8 cellular contexts compared by ENCODE assay signal in genomic region chr2:43877782-43878464, GRCh38. TPM values are rescaled to one million over a fixed set of nuclear protein-coding genes. Genes with fewer than 3 reads are reported as not detected.
DNase-seq lines count a peak whose midpoint lies in the region; ATAC-seq and TF ChIP-seq lines count a peak whose summit lies in the region.

No MANE protein-coding gene starts in this region.

- TF ChIP-seq EP300 in neural cell (conservative IDR thresholded peaks at IDR 0.05; ENCODE audit: poor library complexity, severe bottlenecking) = no peak

- no peaks in the 10 kb centered on the region for H3K79me2 ChIP-seq in PC-3 (ENCODE audit: low read length)
- no peaks in the 10 kb centered on the region for H3K79me2 ChIP-seq in neural cell (replicated peaks; ENCODE audit: insufficient read depth, low read length)

- intact Hi-C loops in PC-3 (cut with micrococcal nuclease) = loop anchor here (5.0 kb wide), 1 partner anchor 266 kb away; no protein-coding TSS in a partner anchor

- H3K9me2 ChIP-seq in PC-3 (replicated peaks; ENCODE audit: low read length) (no peaks in the 10 kb centered on the region), neural cell (ENCODE audit: insufficient read depth, low read length) (no peaks in the 10 kb centered on the region)

- H3K9ac ChIP-seq in PC-3 (ENCODE audit: low read length) (no peak overlapping the region), neural cell (ENCODE audit: low read length) (no peak overlapping the region)

- no peaks in the 10 kb centered on the region for H4K20me1 ChIP-seq in PC-3 (ENCODE audit: low read length)
- H4K20me1 ChIP-seq in neural cell (ENCODE audit: insufficient read depth) = no peaks in the 10 kb centered on the region

- no peaks in the 10 kb centered on the region for H3K4me1 ChIP-seq in PC-3 (ENCODE audit: insufficient read depth, low read length)

- peak; percentile 79 for TF ChIP-seq RAD21 in neural cell (conservative IDR thresholded peaks at IDR 0.05)

- H3K36me3 ChIP-seq in PC-3 (ENCODE audit: low read depth, low read length) (no peaks in the 10 kb centered on the region), neural cell (ENCODE audit: insufficient read depth, low read length) (no peaks in the 10 kb centered on the region)

- TF ChIP-seq CTCF in PC-3 (conservative IDR thresholded peaks at IDR 0.05; ENCODE audit: low read depth, low read length) (peak; percentile 94), fibroblast of mammary gland (conservative IDR thresholded peaks at IDR 0.05; ENCODE audit: control insufficient read depth, insufficient read depth, low read depth, low read length) (peak; percentile 95), neural cell (IDR thresholded peaks at IDR 0.05; ENCODE audit: poor library complexity, severe bottlenecking) (peak; percentile 76)

- no peak overlapping the region for H3K4me3 Mint-ChIP-seq in activated T-cell treated with anti-CD3 and anti-CD28 coated beads, Interleukin-2, amount 50 U/mL, for 24 hours

- H3K4me2 ChIP-seq in PC-3 (ENCODE audit: low read length) (peak overlapping the region; percentile 46), neural cell (ENCODE audit: low read length) (no peak overlapping the region)

- H3K9me3 ChIP-seq in PC-3 (ENCODE audit: low read length) (no peaks in the 10 kb centered on the region), neural cell (ENCODE audit: low read length) (peaks cover 4% of the 10 kb centered on the region)

- H2AFZ ChIP-seq in PC-3 (ENCODE audit: low read length) = no peak overlapping the region
- no peak overlapping the region for H2AFZ ChIP-seq in neural cell (ENCODE audit: low read depth, low read length)

- POLR2A ChIA-PET in PC-3 (lab: Charles Lee; ENCODE audit: unreplicated experiment) = interaction anchor here (0.6 kb wide), 1 partner anchor 891 kb away, joined by 10 read pairs; no protein-coding TSS in a partner anchor

- CTCF ChIA-PET in PC-3 (lab: Charles Lee) = interaction anchor here (0.5 to 1.0 kb wide), 3 partner anchors 148 to 368 kb away, joined by 3 to 12 read pairs (median 3); no protein-coding TSS in a partner anchor

- H3K9me3 Mint-ChIP-seq in activated T-cell treated with anti-CD3 and anti-CD28 coated beads, Interleukin-2, amount 50 U/mL, for 24 hours = no peaks in the 10 kb centered on the region

- ATAC-seq in GM19395 (IDR thresholded peaks at IDR 0.05; ENCODE audit: unreplicated experiment) = peak; percentile 72
- peak; percentile 87 for ATAC-seq in PC-3

- H3K4me1 Mint-ChIP-seq in activated T-cell treated with anti-CD3 and anti-CD28 coated beads, Interleukin-2, amount 50 U/mL, for 24 hours (ENCODE audit: low read depth) = peaks cover 5% of the 10 kb centered on the region

- H3K4me3 ChIP-seq in Jurkat, Clone E6-1 (ENCODE audit: low read length) = no peak overlapping the region
- H3K4me3 ChIP-seq in PC-3 (ENCODE audit: low read length) (no peak overlapping the region), fibroblast of mammary gland (ENCODE audit: control insufficient read depth, low read depth, low read length) (no peak overlapping the region), neural cell (ENCODE audit: low read length) (no peak overlapping the region)

- no TSS peak for BruUV-seq in PC-3 (replicated peaks; lab: Mats Ljungman, UMichigan)

- H3K27me3 Mint-ChIP-seq in activated T-cell treated with anti-CD3 and anti-CD28 coated beads, Interleukin-2, amount 50 U/mL, for 24 hours = peaks cover 17% of the 10 kb centered on the region

- H3F3A ChIP-seq in PC-3 (ENCODE audit: low read length, unreplicated experiment) (no peaks in the 10 kb centered on the region), neural cell (ENCODE audit: insufficient read depth, low read length, poor library complexity, severe bottlenecking) (no peaks in the 10 kb centered on the region)

- no peak overlapping the region for H3K27ac Mint-ChIP-seq in activated T-cell treated with anti-CD3 and anti-CD28 coated beads, Interleukin-2, amount 50 U/mL, for 24 hours

- H3K27me3 ChIP-seq in PC-3 (ENCODE audit: low read length) = no peaks in the 10 kb centered on the region
- H3K27me3 ChIP-seq in neural cell (ENCODE audit: insufficient read depth, low read depth, low read length) = no peaks in the 10 kb centered on the region

- DNase-seq in CD1c-positive myeloid dendritic cell (ENCODE audit: extremely low spot score) (peak; percentile 48), PC-3 (peak; percentile 81), fibroblast of mammary gland (ENCODE audit: low read depth) (peak; percentile 59), superior temporal gyrus (ENCODE audit: extremely low spot score) (peak; percentile 83)
- DNase-seq in Jurkat, Clone E6-1 (ENCODE audit: low read depth, low spot score) = peak; percentile 12
- peak; percentile 79 for DNase-seq in activated T-cell treated with anti-CD3 and anti-CD28 coated beads, Interleukin-2, amount 50 U/mL, for 24 hours

- no peaks in the 10 kb centered on the region for H3K36me3 Mint-ChIP-seq in activated T-cell treated with anti-CD3 and anti-CD28 coated beads, Interleukin-2, amount 50 U/mL, for 24 hours (ENCODE audit: low read depth)

- no peak overlapping the region for H3K27ac ChIP-seq in PC-3 (ENCODE audit: low read length)
- no peak overlapping the region for H3K27ac ChIP-seq in neural cell (ENCODE audit: low read length)

TF ChIP-seq in neural cell, 6 proteins besides CTCF, POLR2A, EP300 and RAD21:
- TF ChIP-seq, protein P1, sequence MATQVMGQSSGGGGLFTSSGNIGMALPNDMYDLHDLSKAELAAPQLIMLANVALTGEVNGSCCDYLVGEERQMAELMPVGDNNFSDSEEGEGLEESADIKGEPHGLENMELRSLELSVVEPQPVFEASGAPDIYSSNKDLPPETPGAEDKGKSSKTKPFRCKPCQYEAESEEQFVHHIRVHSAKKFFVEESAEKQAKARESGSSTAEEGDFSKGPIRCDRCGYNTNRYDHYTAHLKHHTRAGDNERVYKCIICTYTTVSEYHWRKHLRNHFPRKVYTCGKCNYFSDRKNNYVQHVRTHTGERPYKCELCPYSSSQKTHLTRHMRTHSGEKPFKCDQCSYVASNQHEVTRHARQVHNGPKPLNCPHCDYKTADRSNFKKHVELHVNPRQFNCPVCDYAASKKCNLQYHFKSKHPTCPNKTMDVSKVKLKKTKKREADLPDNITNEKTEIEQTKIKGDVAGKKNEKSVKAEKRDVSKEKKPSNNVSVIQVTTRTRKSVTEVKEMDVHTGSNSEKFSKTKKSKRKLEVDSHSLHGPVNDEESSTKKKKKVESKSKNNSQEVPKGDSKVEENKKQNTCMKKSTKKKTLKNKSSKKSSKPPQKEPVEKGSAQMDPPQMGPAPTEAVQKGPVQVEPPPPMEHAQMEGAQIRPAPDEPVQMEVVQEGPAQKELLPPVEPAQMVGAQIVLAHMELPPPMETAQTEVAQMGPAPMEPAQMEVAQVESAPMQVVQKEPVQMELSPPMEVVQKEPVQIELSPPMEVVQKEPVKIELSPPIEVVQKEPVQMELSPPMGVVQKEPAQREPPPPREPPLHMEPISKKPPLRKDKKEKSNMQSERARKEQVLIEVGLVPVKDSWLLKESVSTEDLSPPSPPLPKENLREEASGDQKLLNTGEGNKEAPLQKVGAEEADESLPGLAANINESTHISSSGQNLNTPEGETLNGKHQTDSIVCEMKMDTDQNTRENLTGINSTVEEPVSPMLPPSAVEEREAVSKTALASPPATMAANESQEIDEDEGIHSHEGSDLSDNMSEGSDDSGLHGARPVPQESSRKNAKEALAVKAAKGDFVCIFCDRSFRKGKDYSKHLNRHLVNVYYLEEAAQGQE (IDR thresholded peaks at IDR 0.05; ENCODE audit: borderline replicate concordance) = no peak
- no peak for TF ChIP-seq POLR2AphosphoS5 (IDR thresholded peaks at IDR 0.05)
- TF ChIP-seq SMC3 (conservative IDR thresholded peaks at IDR 0.05; ENCODE audit: poor library complexity) = peak; percentile 71
- TF ChIP-seq TAF1 (IDR thresholded peaks at IDR 0.05; ENCODE audit: low read depth) = no peak
- no peak for TF ChIP-seq EZH2 (IDR thresholded peaks at IDR 0.05; ENCODE audit: borderline replicate concordance, insufficient read depth, low read length, poor library complexity, severe bottlenecking)
- TF ChIP-seq MXI1 (conservative IDR thresholded peaks at IDR 0.05; ENCODE audit: poor library complexity, severe bottlenecking) = no peak

RNA-seq across cellular contexts. Expression of gene ABCG8, which starts 39.2 kb away (rescaled TPM):
- not detected for polyA plus RNA-seq in Jurkat, Clone E6-1 (2012; ENCODE audit: insufficient read depth, insufficient read length)
- not detected in 2 replicates for total RNA-seq in PC-3 (2014; rRNA removed)
- 0.05 TPM in 1 of 2 replicates, not detected in the other for polyA plus RNA-seq in neural cell
- not detected in 2 replicates for polyA minus RNA-seq in neural cell

RNA-seq across cellular contexts. Expression of gene ABCG5, which starts 39.3 kb away (rescaled TPM):
- not detected for polyA plus RNA-seq in Jurkat, Clone E6-1 (2012; ENCODE audit: insufficient read depth, insufficient read length)
- total RNA-seq in PC-3 (2014; rRNA removed) = not detected in 2 replicates
- 0.38 TPM in 1 of 2 replicates, not detected in the other for polyA plus RNA-seq in neural cell
- polyA minus RNA-seq in neural cell = not detected in 2 replicates

Comparison
In these comparisons a context has a peak if more than half of its experiments do, and no peak if none do; other contexts are left out.
1. DNase-seq: peak in every context shown above with its lines; median percentile 83 in superior temporal gyrus; 81 in PC-3; 79 in activated T-cell treated with anti-CD3 and anti-CD28 coated beads, Interleukin-2, amount 50 U/mL, for 24 hours; 59 in fibroblast of mammary gland; 48 in CD1c-positive myeloid dendritic cell; 12 in Jurkat, Clone E6-1.